Comparison of ENCODE assay signal across 31 cellular contexts in genomic region chr5:3698412-3698811, GRCh38.
"Had no signal": no experiment of that assay in that cellular context is flagged by ENCODE, and none has a peak within 500 bp of the region (broad histone marks: within the 10 kb centered on the region; RNA-seq: fewer than 3 reads in every experiment).

No MANE protein-coding gene starts in this region.

- H3K36me3 ChIP-seq: brain microvascular endothelial cell, breast epithelium had no signal

- H3K27ac ChIP-seq: body of pancreas, brain microvascular endothelial cell, breast epithelium, VCaP had no signal

- H3K9me3 ChIP-seq: body of pancreas, breast epithelium had no signal

- FAIRE-seq: astrocyte, TTC549 had no signal

- H3K4me3 ChIP-seq: body of pancreas, breast epithelium had no signal

- DNase-seq: activated B cell treated with CpG ODN at 0.5 μM for 24 hours; activated CD4-positive, alpha-beta memory T cell treated with anti-CD3 and anti-CD28 coated beads, Interleukin-2, amount 10 ng/mL, durations not matched to agents 7 days and 5 days; activated CD4-positive, alpha-beta T cell treated with anti-CD3 and anti-CD28 coated beads for 4 hours; activated CD4-positive, alpha-beta T cell treated with anti-CD3 and anti-CD28 coated beads, Interleukin-2, amount 10 ng/mL, durations not matched to agents 24 days and 14 days; activated CD4-positive, alpha-beta T cell treated with anti-CD3 and anti-CD28 coated beads, Interleukin-2, amount 50 U/mL, for 1 hour; activated CD4-positive, alpha-beta T cell treated with anti-CD3 and anti-CD28 coated beads, Interleukin-2, amount 50 U/mL, for 4 hours; activated CD4-positive, CD25-positive, alpha-beta regulatory T cell treated with anti-CD3 and anti-CD28 coated beads, Interleukin-2, amount 50 U/mL, for 72 hours; activated CD8-positive, alpha-beta memory T cell treated with anti-CD3 and anti-CD28 coated beads for 24 hours; activated CD8-positive, alpha-beta memory T cell treated with anti-CD3 and anti-CD28 coated beads, Interleukin-2, amount 10 ng/mL, durations not matched to agents 7 days and 5 days; activated CD8-positive, alpha-beta memory T cell treated with anti-CD3 and anti-CD28 coated beads, Interleukin-2, amount 50 U/mL, for 48 hours; activated CD8-positive, alpha-beta T cell treated with anti-CD3 and anti-CD28 coated beads, Interleukin-2, amount 10 ng/mL, durations not matched to agents 7 days and 5 days; activated effector memory CD4-positive, alpha-beta T cell treated with Interleukin-2 at 50 U/mL for 16 hours; activated gamma-delta T cell; activated naive CD4-positive, alpha-beta T cell treated with anti-CD3 and anti-CD28 coated beads, Interleukin-2, amount 10 ng/mL, durations not matched to agents 7 days and 5 days; activated naive CD4-positive, alpha-beta T cell treated with Interleukin-2 at 50 U/mL for 16 hours; activated naive CD8-positive, alpha-beta T cell treated with anti-CD3 and anti-CD28 coated beads, Interleukin-2, amount 10 ng/mL, durations not matched to agents 7 days and 5 days; activated naive CD8-positive, alpha-beta T cell treated with anti-CD3 and anti-CD28 coated beads, Interleukin-2, amount 50 U/mL, for 24 hours; activated T-cell treated with anti-CD3 and anti-CD28 coated beads, Interleukin-2, amount 50 U/mL, for 24 hours; activated T-cell treated with anti-CD3 and anti-CD28 coated beads, Interleukin-2, amount 50 U/mL, for 48 hours; amygdala; anterior cingulate cortex; body of pancreas; brain microvascular endothelial cell; central memory CD4-positive, alpha-beta T cell; T-helper 1 cell; T-helper 2 cell; T-helper 9 cell had no signal

- ATAC-seq: activated CD8-positive, alpha-beta memory T cell treated with anti-CD3 and anti-CD28 coated beads, Interleukin-2, amount 10 ng/mL, durations not matched to agents 7 days and 5 days; activated CD8-positive, alpha-beta T cell treated with anti-CD3 and anti-CD28 coated beads, Interleukin-2, amount 10 ng/mL, durations not matched to agents 7 days and 5 days; activated naive CD8-positive, alpha-beta T cell treated with anti-CD3 and anti-CD28 coated beads, Interleukin-2, amount 50 U/mL, for 24 hours; body of pancreas had no signal

- H3K27me3 ChIP-seq: body of pancreas, brain microvascular endothelial cell, breast epithelium had no signal

- H3K4me1 ChIP-seq: body of pancreas, breast epithelium had no signal
